In genomic region chr11:111586305-111586915, GRCh38 we compare ENCODE assay signal across 8 cellular contexts. TPM values are rescaled to one million over a fixed set of nuclear protein-coding genes. Genes with fewer than 3 reads are reported as not detected.
DNase-seq lines count a peak whose midpoint lies in the region; ATAC-seq and TF ChIP-seq lines count a peak whose summit lies in the region.

No MANE protein-coding gene starts in this region.

- H3K79me1 ChIP-seq in mesenchymal stem cell (replicated peaks; ENCODE audit: low read length, poor library complexity, severe bottlenecking), result no peaks in the 10 kb centered on the region

- H2AFZ ChIP-seq in MM.1S (ENCODE audit: low read length) (no peak overlapping the region), mesenchymal stem cell (ENCODE audit: low read depth, low read length) (no peak overlapping the region)

- no peak overlapping the region for H3K4me3 ChIP-seq in MM.1S (ENCODE audit: low read length)
- no peak overlapping the region for H3K4me3 ChIP-seq in coronary artery
- H3K4me3 ChIP-seq in mesenchymal stem cell (ENCODE audit: insufficient read depth in 1 of 2, low read depth in 1 of 2, low read length in 2 of 2), result no peak overlapping the region

- no peak overlapping the region for H2BK12ac ChIP-seq in mesenchymal stem cell (ENCODE audit: low read length in 2 of 2)

- H4K8ac ChIP-seq in mesenchymal stem cell (ENCODE audit: low read length), result no peak overlapping the region

- no peak overlapping the region for H2BK15ac ChIP-seq in mesenchymal stem cell (ENCODE audit: low read depth, poor library complexity, severe bottlenecking)

- H3K9ac ChIP-seq in MM.1S (ENCODE audit: low read length) (no peak overlapping the region), mesenchymal stem cell (ENCODE audit: low read length) (peak overlapping the region; percentile 76)

- H4K91ac ChIP-seq in mesenchymal stem cell (ENCODE audit: low read length), result no peak overlapping the region

- H3K36me3 ChIP-seq in MM.1S (replicated peaks; ENCODE audit: insufficient read depth, low read length) (no peaks in the 10 kb centered on the region), mesenchymal stem cell (ENCODE audit: control insufficient read depth in 1 of 2, insufficient read depth in 2 of 2, low read depth in 1 of 2, low read length in 2 of 2) (no peaks in the 10 kb centered on the region)

- H3K4me1 ChIP-seq in MM.1S (ENCODE audit: low read length) (0 out of 2 replicates have a peak, but pooled peaks cover 4% of the 10 kb centered on the region), mesenchymal stem cell (ENCODE audit: control insufficient read depth, insufficient read depth, low read depth, low read length) (no peaks in the 10 kb centered on the region)

- no peak overlapping the region for H3K4ac ChIP-seq in mesenchymal stem cell (ENCODE audit: low read depth in 1 of 2, low read length in 2 of 2)

- no peaks in the 10 kb centered on the region for H3F3A ChIP-seq in MM.1S (ENCODE audit: insufficient read depth, low read length)

- no peaks in the 10 kb centered on the region for H3K9me2 ChIP-seq in MM.1S (replicated peaks; ENCODE audit: insufficient read depth, low read length)

- ATAC-seq in GM18498 (IDR thresholded peaks at IDR 0.05; ENCODE audit: unreplicated experiment) (no peak), GM21723 (IDR thresholded peaks at IDR 0.05; ENCODE audit: unreplicated experiment) (no peak)

- no peak overlapping the region for H3K18ac ChIP-seq in mesenchymal stem cell (ENCODE audit: low read depth in 1 of 2, low read length in 2 of 2)

- no peak overlapping the region for H3K4me2 ChIP-seq in MM.1S (ENCODE audit: low read depth, low read length)
- no peak overlapping the region for H3K4me2 ChIP-seq in mesenchymal stem cell (ENCODE audit: low read length, poor library complexity, severe bottlenecking)

- H3K79me2 ChIP-seq in MM.1S (ENCODE audit: low read length), result no peaks in the 10 kb centered on the region

- no peaks in the 10 kb centered on the region for H4K20me1 ChIP-seq in MM.1S (ENCODE audit: insufficient read depth, low read length)

- H3K27me3 ChIP-seq in MM.1S (replicated peaks; ENCODE audit: insufficient read depth, low read length) (no peaks in the 10 kb centered on the region), mesenchymal stem cell (ENCODE audit: control insufficient read depth in 1 of 2, insufficient read depth in 1 of 2, low read length in 2 of 2) (no peaks in the 10 kb centered on the region)

- DNase-seq in stimulated activated CD4-positive, alpha-beta T cell treated with anti-CD3 and anti-CD28 coated beads, Interleukin-15, amount 100 ng/mL, for 24 hours, result peak; percentile 46
- no peak for DNase-seq in stimulated activated CD4-positive, alpha-beta T cell treated with anti-CD3 and anti-CD28 coated beads, Interleukin-12 subunit alpha, Interleukin-12 subunit beta, amount 100 ng/mL, for 4 hours
- peak; percentile 64 for DNase-seq in MM.1S
- DNase-seq in SW 1271 (lab: John Stamatoyannopoulos, UW), result peak; percentile 31 to 80
- DNase-seq in coronary artery (ENCODE audit: low spot score), result no peak
- DNase-seq in mesenchymal stem cell, result peak; percentile 66

- H3K14ac ChIP-seq in mesenchymal stem cell (ENCODE audit: low read length in 2 of 2), result no peak overlapping the region

- H2AK5ac ChIP-seq in mesenchymal stem cell (ENCODE audit: low read length, severe bottlenecking), result no peak overlapping the region

- peak; percentile 61 for TF ChIP-seq CTCF in MM.1S (IDR thresholded peaks at IDR 0.05; ENCODE audit: low read length)
- TF ChIP-seq CTCF in coronary artery (IDR thresholded peaks at IDR 0.05), result peak; percentile 36

- no peaks in the 10 kb centered on the region for H3K9me3 ChIP-seq in MM.1S (replicated peaks; ENCODE audit: insufficient read depth, low read length)
- no peaks in the 10 kb centered on the region for H3K9me3 ChIP-seq in mesenchymal stem cell (ENCODE audit: control insufficient read depth, low read length)

- H3K27ac ChIP-seq in MM.1S (ENCODE audit: low read length), result no peak overlapping the region
- no peak overlapping the region for H3K27ac ChIP-seq in coronary artery
- H3K27ac ChIP-seq in mesenchymal stem cell (ENCODE audit: low read length, poor library complexity, severe bottlenecking), result no peak overlapping the region

- WGBS in mesenchymal stem cell, result 57% methylated on average over 1 of the region's 1 CpG

- no peak overlapping the region for H2BK120ac ChIP-seq in mesenchymal stem cell (ENCODE audit: low read depth, low read length)

- H2BK5ac ChIP-seq in mesenchymal stem cell (ENCODE audit: low read depth, low read length, poor library complexity, severe bottlenecking), result no peak overlapping the region

- H3K23ac ChIP-seq in mesenchymal stem cell (ENCODE audit: low read length in 2 of 2), result no peak overlapping the region

RNA-seq across cellular contexts. Expression of gene SIK2, which starts 15.8 kb away (rescaled TPM):
- 8.1 TPM for polyA plus RNA-seq in mesenchymal stem cell (2013, experiment 1 of 2)
- polyA plus RNA-seq in mesenchymal stem cell (2013, experiment 2 of 2), result 8.1 TPM

RNA-seq across cellular contexts. Expression of gene LAYN, which starts 45.9 kb away (rescaled TPM):
- polyA plus RNA-seq in mesenchymal stem cell (2013, experiment 1 of 2), result 41.2 TPM
- 40.6 TPM for polyA plus RNA-seq in mesenchymal stem cell (2013, experiment 2 of 2)

Comparison
In these comparisons a context has a peak if more than half of its experiments do, and no peak if none do; other contexts are left out.
1. DNase-seq: peak in stimulated activated CD4-positive, alpha-beta T cell treated with anti-CD3 and anti-CD28 coated beads, Interleukin-15, amount 100 ng/mL, for 24 hours (single experiment), MM.1S (single experiment), SW 1271 (2 of 2) and mesenchymal stem cell (single experiment); none in stimulated activated CD4-positive, alpha-beta T cell treated with anti-CD3 and anti-CD28 coated beads, Interleukin-12 subunit alpha, Interleukin-12 subunit beta, amount 100 ng/mL, for 4 hours (single experiment) and coronary artery (single experiment).